Comparison of ENCODE assay signal across 14 cellular contexts in the genomic region with DNA sequence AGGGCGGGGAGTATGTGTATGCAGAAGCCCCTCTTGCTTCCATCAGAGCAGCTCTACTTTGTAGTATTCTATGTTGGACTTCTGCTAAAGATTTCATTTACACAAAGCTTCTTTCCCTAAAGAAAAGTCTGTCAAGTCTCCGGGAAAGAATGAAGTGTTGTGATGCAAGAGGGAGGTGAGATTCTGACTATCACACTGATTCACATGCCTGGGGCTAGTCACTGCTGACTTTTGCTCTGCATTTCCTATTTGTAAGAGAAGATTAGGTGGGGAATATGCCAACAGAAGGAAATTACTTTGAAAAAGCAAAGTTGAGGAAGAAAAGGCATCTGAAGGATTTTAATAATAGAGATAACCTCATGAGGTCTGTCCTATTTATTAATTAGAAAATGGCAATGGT.
A peak's percentile ranks its signal among the peaks of the same experiment; 100 is the strongest.
DNase-seq lines count a peak whose midpoint lies in the region; ATAC-seq and TF ChIP-seq lines count a peak whose summit lies in the region.
"Had no signal": no experiment of that assay in that cellular context is flagged by ENCODE, and none has a peak within 500 bp of the region (broad histone marks: within the 10 kb centered on the region; RNA-seq: fewer than 3 reads in every experiment).

No MANE protein-coding gene starts in this region.

- H3K27ac Mint-ChIP-seq in glutamatergic neuron (ENCODE audit: unreplicated experiment) = peak overlapping the region; percentile 98
- H3K27ac Mint-ChIP-seq: activated CD4-positive, alpha-beta memory T cell treated with anti-CD3 and anti-CD28 coated beads, Interleukin-2, amount 10 ng/mL, durations not matched to agents 7 days and 5 days; T-helper 1 cell treated with Interleukin-12 subunit alpha and Interleukin-12 subunit beta and Interleukin-4 antibody, amounts not matched to agents 30 μg/mL and 1 μg/mL, for 36 hours had no signal

- ATAC-seq in left colon = no peak

- H3K79me2 ChIP-seq in GM23248 (ENCODE audit: insufficient read depth) = no peaks in the 10 kb centered on the region

- in situ Hi-C loops in GM23248 (cut with MboI) = no loop called here

- H3K36me3 ChIP-seq in GM23248 (ENCODE audit: low read depth) = no peaks in the 10 kb centered on the region
- H3K36me3 ChIP-seq: adrenal gland had no signal

- WGBS in GM23248 (ENCODE audit: low coverage in 1 of 2, low lambda C conversion rate in 2 of 2, missing lambda C conversion rate in 2 of 2), 2 experiments = 44 to 50% methylated on average over 2 of the region's 2 CpGs

- no peaks in the 10 kb centered on the region for H3K9me2 ChIP-seq in GM23248 (ENCODE audit: insufficient read depth)

- peaks cover 11% of the 10 kb centered on the region for H3K27me3 Mint-ChIP-seq in glutamatergic neuron (ENCODE audit: unreplicated experiment)
- H3K27me3 Mint-ChIP-seq: activated CD4-positive, alpha-beta memory T cell treated with anti-CD3 and anti-CD28 coated beads, Interleukin-2, amount 10 ng/mL, durations not matched to agents 7 days and 5 days had no signal

- no peaks in the 10 kb centered on the region for H3K36me3 Mint-ChIP-seq in glutamatergic neuron (ENCODE audit: unreplicated experiment)

- peaks cover 5% of the 10 kb centered on the region; the same call in 1 of the 2 replicates for H3F3A ChIP-seq in GM23248 (ENCODE audit: insufficient read depth)

- DNase-seq in AG08395 (ENCODE audit: low spot score) (peak; percentile 35), GM23248 (peak; percentile 87), amniotic epithelial cell (ENCODE audit: low read depth) (peak; percentile 62), glutamatergic neuron (no peak), left colon (no peak), DMS 273 treated with DMSO at 0.1 percent for 48 hours (lab: John Stamatoyannopoulos, UW) (no peak), NCI-H748 (lab: John Stamatoyannopoulos, UW; ENCODE audit: unreplicated experiment) (no peak)
- no peak for DNase-seq in NK-92 treated with Interleukin-12 subunit alpha and Interleukin-12 subunit beta, amount 100 ng/mL, for 24 hours (lab: John Stamatoyannopoulos, UW)
- DNase-seq: activated CD4-positive, alpha-beta memory T cell treated with anti-CD3 and anti-CD28 coated beads, Interleukin-2, amount 10 ng/mL, durations not matched to agents 7 days and 5 days; adrenal gland; NCI-H187 had no signal

- H2AFZ ChIP-seq in GM23248 = peak overlapping the region; percentile 6; the same call in 1 of the 2 replicates

- H3K27me3 ChIP-seq in GM23248 (replicated peaks; ENCODE audit: insufficient read depth) = no peaks in the 10 kb centered on the region
- H3K27me3 ChIP-seq: adrenal gland had no signal

- H3K4me1 Mint-ChIP-seq in glutamatergic neuron (ENCODE audit: low read depth, unreplicated experiment) = peaks cover 53% of the 10 kb centered on the region

- no peak overlapping the region for H3K4me3 ChIP-seq in GM23248
- H3K4me3 ChIP-seq: adrenal gland, skin epidermis had no signal

- no peak for TF ChIP-seq CTCF in glutamatergic neuron (IDR thresholded peaks at IDR 0.05; ENCODE audit: partially characterized antibody, unreplicated experiment)

- H3K4me2 ChIP-seq in GM23248 (ENCODE audit: unreplicated experiment) = no peak overlapping the region

- intact Hi-C loops in left colon (cut with DNase I, micrococcal nuclease) = no loop called here

- peaks cover 11% of the 10 kb centered on the region for H3K9me3 Mint-ChIP-seq in glutamatergic neuron (ENCODE audit: unreplicated experiment)
- H3K9me3 Mint-ChIP-seq: activated CD4-positive, alpha-beta memory T cell treated with anti-CD3 and anti-CD28 coated beads, Interleukin-2, amount 10 ng/mL, durations not matched to agents 7 days and 5 days; T-helper 1 cell treated with Interleukin-12 subunit alpha and Interleukin-12 subunit beta and Interleukin-4 antibody, amounts not matched to agents 30 μg/mL and 1 μg/mL, for 36 hours had no signal

- no peaks in the 10 kb centered on the region for H4K20me1 ChIP-seq in GM23248 (ENCODE audit: insufficient read depth)

- no peaks in the 10 kb centered on the region for H3K9me3 ChIP-seq in GM23248 (ENCODE audit: low read depth)
- H3K9me3 ChIP-seq: adrenal gland had no signal

- peak overlapping the region; percentile 48 for H3K27ac ChIP-seq in GM23248
- H3K27ac ChIP-seq: adrenal gland, C4-2B, skin epidermis had no signal

- no peak overlapping the region for H3K9ac ChIP-seq in GM23248

- peak overlapping the region; percentile 75 for H3K4me3 Mint-ChIP-seq in glutamatergic neuron (ENCODE audit: unreplicated experiment)
- H3K4me3 Mint-ChIP-seq: activated CD4-positive, alpha-beta memory T cell treated with anti-CD3 and anti-CD28 coated beads, Interleukin-2, amount 10 ng/mL, durations not matched to agents 7 days and 5 days; T-helper 1 cell treated with Interleukin-12 subunit alpha and Interleukin-12 subunit beta and Interleukin-4 antibody, amounts not matched to agents 30 μg/mL and 1 μg/mL, for 36 hours had no signal

- H3K4me1 ChIP-seq in GM23248 (ENCODE audit: insufficient read depth) = peaks cover 13% of the 10 kb centered on the region

Comparison
In these comparisons a context has a peak if more than half of its experiments do, and no peak if none do; other contexts are left out.
1. DNase-seq: peak in AG08395 (single experiment), GM23248 (single experiment) and amniotic epithelial cell (single experiment); none in glutamatergic neuron (single experiment), left colon (0 of 2), DMS 273 treated with DMSO at 0.1 percent for 48 hours (single experiment), NCI-H748 (single experiment) and NK-92 treated with Interleukin-12 subunit alpha and Interleukin-12 subunit beta, amount 100 ng/mL, for 24 hours (single experiment).